ENCODE assay signal across 30 cellular contexts in genomic region chr1:2334883-2335534, GRCh38. TPM values are rescaled to one million over a fixed set of nuclear protein-coding genes. Genes with fewer than 3 reads are reported as not detected.
DNase-seq lines count a peak whose midpoint lies in the region; ATAC-seq lines count a peak whose summit lies in the region.
"Had no signal": no experiment of that assay in that cellular context is flagged by ENCODE, and none has a peak within 500 bp of the region (broad histone marks: within the 10 kb centered on the region; RNA-seq: fewer than 3 reads in every experiment).

No MANE protein-coding gene starts in this region.

- no peak for ATAC-seq in HG03280 (IDR thresholded peaks at IDR 0.05; ENCODE audit: unreplicated experiment)
- ATAC-seq: activated T-cell treated with anti-CD3 and anti-CD28 coated beads, Interleukin-2, amount 50 U/mL, for 4 hours; stimulated activated naive CD8-positive, alpha-beta T cell treated with anti-CD3 and anti-CD28 coated beads, Interleukin-15, Interleukin-2, amounts not matched to agents 100 U/mL and 50 U/mL, for 24 hours had no signal

- no peak overlapping the region for H3K4ac ChIP-seq in neuronal stem cell (ENCODE audit: low read length)

- no peak overlapping the region for H2BK5ac ChIP-seq in neuronal stem cell (ENCODE audit: low read length)

- H3K4me1 ChIP-seq in SJCRH30 = peaks cover 36% of the 10 kb centered on the region
- H3K4me1 ChIP-seq in esophagus (ENCODE audit: control insufficient read depth in 2 of 2, insufficient read depth in 2 of 2, low read length in 1 of 2) = peaks cover 3 to 19% of the 10 kb centered on the region in 2 donors
- H3K4me1 ChIP-seq in neuronal stem cell (ENCODE audit: control insufficient read depth in 2 of 2, insufficient read depth in 1 of 2, low read depth in 1 of 2, low read length in 2 of 2) = peaks cover 10 to 22% of the 10 kb centered on the region in 2 donors
- H3K4me1 ChIP-seq: uterus had no signal

- no peak overlapping the region for H4K91ac ChIP-seq in neuronal stem cell (ENCODE audit: low read depth, low read length, poor library complexity)

- peak overlapping the region; percentile 73 for H3K23ac ChIP-seq in neuronal stem cell (ENCODE audit: low read depth, low read length, poor library complexity)

- no peak overlapping the region for H2BK12ac ChIP-seq in neuronal stem cell (ENCODE audit: low read length)

- no peaks in the 10 kb centered on the region for H3K79me1 ChIP-seq in neuronal stem cell (ENCODE audit: low read depth, low read length)

- peak overlapping the region; percentile 98 for H2AK5ac ChIP-seq in neuronal stem cell (ENCODE audit: low read depth, low read length)

- no peak overlapping the region for H2AFZ ChIP-seq in neuronal stem cell (ENCODE audit: low read length)
- H2AFZ ChIP-seq: PC-9 had no signal

- DNase-seq in Daoy (ENCODE audit: low read depth) (peak; percentile 38), SJCRH30 (no peak), neuronal stem cell (ENCODE audit: low spot score) (no peak), UCSD-AML1 (lab: John Stamatoyannopoulos, UW; ENCODE audit: unreplicated experiment) (no peak), H7 (no peak)
- DNase-seq in activated T-cell treated with anti-CD3 and anti-CD28 coated beads, Interleukin-2, amount 50 U/mL, for 1 hour = no peak
- DNase-seq: activated CD4-positive, alpha-beta T cell treated with anti-CD3 and anti-CD28 coated beads for 4 hours; activated gamma-delta T cell treated with Interleukin-2 at 50 U/mL for 16 hours; activated T-cell treated with anti-CD3 and anti-CD28 coated beads, Interleukin-2, amount 50 U/mL, for 4 hours; CD8-positive, alpha-beta memory T cell; DMS153; foreskin melanocyte; GDM1; HCEC 1CT; Karpas-422; mesendoderm; MV-4-11; NCI-H1694 treated with DMSO at 0.1 percent for 48 hours; NCI-H2171; NCI-H524 treated with DMSO at 0.1 percent for 48 hours; NK-92 treated with Interleukin-12 subunit alpha and Interleukin-12 subunit beta, amount 100 ng/mL, for 24 hours; occipital lobe; SHP77 treated with DMSO at 0.1 percent for 48 hours; stimulated activated naive CD8-positive, alpha-beta T cell treated with anti-CD3 and anti-CD28 coated beads, Interleukin-15, Interleukin-2, amounts not matched to agents 100 U/mL and 50 U/mL, for 24 hours; uterus had no signal

- H3K4me3 ChIP-seq in SJCRH30 (peak overlapping the region; percentile 49), esophagus (ENCODE audit: low read depth in 1 of 2, low read length in 2 of 2) (peak overlapping the region; percentile 9 to 24), neuronal stem cell (ENCODE audit: low read length in 2 of 2) (no peak overlapping the region), H7 (ENCODE audit: insufficient read depth, low read depth, low read length) (no peak overlapping the region)
- H3K4me3 ChIP-seq: PC-9, thoracic aorta, uterus had no signal

- H2BK120ac ChIP-seq in neuronal stem cell (ENCODE audit: low read depth, low read length) = no peak overlapping the region

- peak overlapping the region; percentile 77 for H3K27ac ChIP-seq in SJCRH30
- peak overlapping the region in 1 of 2 donors; percentile 34 for H3K27ac ChIP-seq in esophagus (ENCODE audit: low read depth in 2 of 2, low read length in 1 of 2)
- H3K27ac ChIP-seq in neuronal stem cell (replicated peaks; ENCODE audit: low read length) = no peak overlapping the region
- H3K27ac ChIP-seq: PC-9, thoracic aorta, VCaP had no signal

- H2BK15ac ChIP-seq in neuronal stem cell (ENCODE audit: low read length) = peak overlapping the region; percentile 91

- H4K8ac ChIP-seq in neuronal stem cell (ENCODE audit: low read depth, low read length) = no peak overlapping the region

- no peak overlapping the region for H3K14ac ChIP-seq in neuronal stem cell (ENCODE audit: low read length)

- H3K36me3 ChIP-seq in SJCRH30 = no peaks in the 10 kb centered on the region
- no peaks in the 10 kb centered on the region for H3K36me3 ChIP-seq in esophagus (ENCODE audit: control insufficient read depth in 2 of 2, insufficient read depth in 2 of 2, low read length in 1 of 2)
- no peaks in the 10 kb centered on the region for H3K36me3 ChIP-seq in neuronal stem cell (replicated peaks in 1 of 2; ENCODE audit: control insufficient read depth in 2 of 2, insufficient read depth in 2 of 2, low read length in 2 of 2)
- H3K36me3 ChIP-seq in H7 (replicated peaks; ENCODE audit: control insufficient read depth, insufficient read depth, low read length) = no peaks in the 10 kb centered on the region
- H3K36me3 ChIP-seq: thoracic aorta, uterus had no signal

- peak overlapping the region; percentile 81 for H3K9ac ChIP-seq in neuronal stem cell (ENCODE audit: low read depth, low read length, poor library complexity)

- H3K9me3 ChIP-seq in SJCRH30 (replicated peaks) (no peaks in the 10 kb centered on the region), esophagus (ENCODE audit: control insufficient read depth in 2 of 2, insufficient read depth in 1 of 2, low read depth in 1 of 2, low read length in 1 of 2) (peaks cover 0 to under 1% of the 10 kb centered on the region in 2 donors), neuronal stem cell (replicated peaks in 1 of 2; ENCODE audit: control insufficient read depth in 2 of 2, insufficient read depth in 1 of 2, low read depth in 1 of 2, low read length in 2 of 2) (no peaks in the 10 kb centered on the region)
- H3K9me3 ChIP-seq: thoracic aorta, uterus had no signal

- H3K27me3 ChIP-seq in SJCRH30 (no peaks in the 10 kb centered on the region), esophagus (ENCODE audit: control insufficient read depth in 1 of 2, insufficient read depth in 2 of 2, low read length in 2 of 2) (peaks cover 0 to under 1% of the 10 kb centered on the region in 2 donors), neuronal stem cell (ENCODE audit: control insufficient read depth in 3 of 3, insufficient read depth in 3 of 3, low read depth in 1 of 3, low read length in 3 of 3) (no peaks in the 10 kb centered on the region), H7 (ENCODE audit: control insufficient read depth, insufficient read depth, low read length) (no peaks in the 10 kb centered on the region)
- H3K27me3 ChIP-seq: uterus had no signal

- WGBS in esophagus, 2 donors = 53 to 61% methylated on average over 33 of the region's 33 CpGs
- no CpG with 5 or more reads among the region's 33 CpGs for WGBS in neuronal stem cell (ENCODE audit: extremely low coverage in 2 of 2, insufficient read length in 2 of 2, insufficient replicate concordance in 1 of 2), 2 donors

- no peak overlapping the region for H3K4me2 ChIP-seq in neuronal stem cell (ENCODE audit: insufficient read depth, low read length, poor library complexity, severe bottlenecking)
- H3K4me2 ChIP-seq: PC-9 had no signal

- peak overlapping the region; percentile 80 for H3K18ac ChIP-seq in neuronal stem cell (ENCODE audit: low read length)

RNA-seq across cellular contexts. Expression of gene MORN1, which starts 56.3 kb away (rescaled TPM):
- 15.1 and 30.5 TPM in 2 replicates for total RNA-seq in Daoy (2014; rRNA removed; shearing (Covaris generic))
- 7.5 TPM in 2 replicates for total RNA-seq in SJCRH30 (2014; rRNA removed; shearing (Covaris generic))
- 1 to 10 TPM; 3.0 to 5.8 TPM for polyA plus RNA-seq in esophagus
- polyA plus RNA-seq in neuronal stem cell (2013, experiment 1 of 2) = 7.1 TPM
- polyA plus RNA-seq in neuronal stem cell (2013, experiment 2 of 2) = 7.9 TPM
- total RNA-seq in H7 (2014; rRNA removed; shearing (Covaris generic)) = 12.7 and 14.3 TPM in 2 replicates

RNA-seq across cellular contexts. Expression of gene RER1, which starts 56.6 kb away (rescaled TPM):
- total RNA-seq in Daoy (2014; rRNA removed; shearing (Covaris generic)) = 140 and 195 TPM in 2 replicates
- 124 and 145 TPM in 2 replicates for total RNA-seq in SJCRH30 (2014; rRNA removed; shearing (Covaris generic))
- polyA plus RNA-seq in esophagus = 100 to 1,000 TPM in 1 of 2 donors, 10 to 100 TPM in 1; 85.8 to 116 TPM
- polyA plus RNA-seq in neuronal stem cell (2013, experiment 1 of 2) = 63.2 TPM
- 64.3 TPM for polyA plus RNA-seq in neuronal stem cell (2013, experiment 2 of 2)
- total RNA-seq in H7 (2014; rRNA removed; shearing (Covaris generic)) = 95.4 and 133 TPM in 2 replicates

Comparison
In these comparisons a context has a peak if more than half of its experiments do, and no peak if none do; other contexts are left out.
1. H3K4me3 ChIP-seq: peak in SJCRH30 (single experiment) and esophagus (2 of 2); none in neuronal stem cell (0 of 2) and H7 (single experiment).